Comparison of ENCODE assay signal across 19 cellular contexts in genomic region chr9:71830131-71830530, GRCh38.
A peak's percentile ranks its signal among the peaks of the same experiment; 100 is the strongest.
DNase-seq lines count a peak whose midpoint lies in the region; ATAC-seq and TF ChIP-seq lines count a peak whose summit lies in the region.
"Had no signal": no experiment of that assay in that cellular context is flagged by ENCODE, and none has a peak within 500 bp of the region (broad histone marks: within the 10 kb centered on the region; RNA-seq: fewer than 3 reads in every experiment).

No MANE protein-coding gene starts in this region.

- no peak overlapping the region for H3K4me3 ChIP-seq in spleen
- H3K4me3 ChIP-seq: BLaER1, GM12878, PC-9 had no signal

- 62 to 100% (median 66%) methylated on average over 2 to 3 of the region's 3 CpGs for WGBS in spleen, 5 donors

- H3K27ac ChIP-seq in caudate nucleus (ENCODE audit: low read depth, low read length): peak overlapping the region; percentile 91
- H3K27ac ChIP-seq in spleen: no peak overlapping the region
- H3K27ac ChIP-seq: BLaER1, PC-9 had no signal

- no peaks in the 10 kb centered on the region for H3K36me3 ChIP-seq in spleen
- H3K36me3 ChIP-seq: BLaER1 had no signal

- ATAC-seq in HG03175 (IDR thresholded peaks at IDR 0.05; ENCODE audit: unreplicated experiment) (no peak), HG02938 (IDR thresholded peaks at IDR 0.05; ENCODE audit: unreplicated experiment) (no peak)
- ATAC-seq: GM12878 had no signal

- no peaks in the 10 kb centered on the region for H3K4me1 ChIP-seq in spleen
- H3K4me1 ChIP-seq: BLaER1 had no signal

- peak; percentile 96 for DNase-seq in Ammon's horn (ENCODE audit: low spot score)
- peak in 59 of 61 donors; percentile 6 to 95 (median 78) for DNase-seq in caudate nucleus (lab: John Stamatoyannopoulos, UW)
- peak in 43 of 51 donors; percentile 1 to 94 (median 61) for DNase-seq in hypothalamus (lab: John Stamatoyannopoulos, UW)
- peak; percentile 99 for DNase-seq in pons (ENCODE audit: low spot score)
- no peak for DNase-seq in mucosa of gallbladder (ENCODE audit: low spot score)
- no peak for DNase-seq in spleen
- DNase-seq: GDM1, GOT3, Kasumi-1, MM.1S, NCI-H1105, NCI-H1694, NCI-H2227 treated with DMSO at 0.1 percent for 48 hours, NCI-H524, PC-9 had no signal

- TF ChIP-seq CTCF in spleen (IDR thresholded peaks at IDR 0.05 in 8 of 11, conservative IDR thresholded peaks at IDR 0.05 in 3 of 11): no peak

- no peaks in the 10 kb centered on the region for H3K27me3 ChIP-seq in spleen (replicated peaks in 1 of 7)
- H3K27me3 ChIP-seq: BLaER1 had no signal

- intact Hi-C loops in spleen (cut with DNase I; ENCODE audit: low total_unique reads): no loop called here

- TF ChIP-seq POLR2A in spleen (IDR thresholded peaks at IDR 0.05): no peak

- H3K9me3 ChIP-seq in spleen: peaks cover 0 to 16% (median 8%) of the 10 kb centered on the region in 8 donors

Comparison
In these comparisons a context has a peak if more than half of its experiments do, and no peak if none do; other contexts are left out.
1. DNase-seq: peak in Ammon's horn (single experiment), caudate nucleus (59 of 61), hypothalamus (43 of 51) and pons (single experiment); none in mucosa of gallbladder (single experiment) and spleen (single experiment).